In genomic region chr4:55158957-55159356, GRCh38 we compare ENCODE assay signal across 14 cellular contexts. TPM values are rescaled to one million over a fixed set of nuclear protein-coding genes. Genes with fewer than 3 reads are reported as not detected.
A peak's percentile ranks its signal among the peaks of the same experiment; 100 is the strongest.
DNase-seq lines count a peak whose midpoint lies in the region; ATAC-seq and TF ChIP-seq lines count a peak whose summit lies in the region.
"Had no signal": no experiment of that assay in that cellular context is flagged by ENCODE, and none has a peak within 500 bp of the region (broad histone marks: within the 10 kb centered on the region; RNA-seq: fewer than 3 reads in every experiment).

No MANE protein-coding gene starts in this region.

- no peaks in the 10 kb centered on the region for H3K9me3 ChIP-seq in naive thymus-derived CD4-positive, alpha-beta T cell (ENCODE audit: control insufficient read depth in 2 of 3, low read length in 3 of 3)

- peak; percentile 28 for TF ChIP-seq CTCF in C4-2B (conservative IDR thresholded peaks at IDR 0.05)
- peak; percentile 38 for TF ChIP-seq CTCF in HFFc6 (IDR thresholded peaks at IDR 0.05)
- peak; percentile 23 for TF ChIP-seq CTCF in fibroblast of mammary gland (conservative IDR thresholded peaks at IDR 0.05; ENCODE audit: control insufficient read depth, insufficient read depth, low read depth, low read length)

- H3K4me1 ChIP-seq in naive thymus-derived CD4-positive, alpha-beta T cell (ENCODE audit: control insufficient read depth in 2 of 2, insufficient read depth in 2 of 2, low read length in 2 of 2), result no peaks in the 10 kb centered on the region

- no peaks in the 10 kb centered on the region for H3K36me3 ChIP-seq in naive thymus-derived CD4-positive, alpha-beta T cell (ENCODE audit: control insufficient read depth in 2 of 3, insufficient read depth in 3 of 3, low read length in 3 of 3)

- H3K27me3 ChIP-seq in naive thymus-derived CD4-positive, alpha-beta T cell (ENCODE audit: control insufficient read depth in 2 of 2, insufficient read depth in 2 of 2, low read length in 2 of 2), result peaks cover 0 to 3% of the 10 kb centered on the region in 2 donors

- no peaks in the 10 kb centered on the region for H3K4me1 Mint-ChIP-seq in HFFc6 (ENCODE audit: low read depth)
- H3K4me1 Mint-ChIP-seq in naive thymus-derived CD4-positive, alpha-beta T cell, result peaks cover 0 to 4% (median 0%) of the 10 kb centered on the region in 7 donors

- no peak for ATAC-seq in naive thymus-derived CD4-positive, alpha-beta T cell
- ATAC-seq in left ventricle myocardium superior, result no peak

- H3K27ac ChIP-seq in C4-2B, result no peak overlapping the region
- H3K27ac ChIP-seq in naive thymus-derived CD4-positive, alpha-beta T cell (ENCODE audit: low read depth, low read length), result no peak overlapping the region

- no peak for DNase-seq in HFFc6
- DNase-seq in RKO (ENCODE audit: low spot score), result peak; percentile 15
- DNase-seq in fibroblast of mammary gland (ENCODE audit: low read depth), result no peak
- DNase-seq in naive thymus-derived CD4-positive, alpha-beta T cell, result no peak
- no peak for DNase-seq in left ventricle myocardium superior
- no peak for DNase-seq in activated T-cell treated with anti-CD3 and anti-CD28 coated beads for 4 hours
- DNase-seq: Kasumi-1, MV-4-11, NCI-H1436, NCI-H2029 treated with DMSO at 0.1 percent for 48 hours, NCI-H510A treated with DMSO at 0.1 percent for 48 hours, OCI-M1 had no signal

- intact Hi-C loops in naive thymus-derived CD4-positive, alpha-beta T cell (cut with micrococcal nuclease), result no loop called here
- intact Hi-C loops in left ventricle myocardium superior (cut with micrococcal nuclease), result no loop called here

- no peak overlapping the region for H3K4me3 ChIP-seq in fibroblast of mammary gland (ENCODE audit: control insufficient read depth, low read depth, low read length)
- no peak overlapping the region for H3K4me3 ChIP-seq in naive thymus-derived CD4-positive, alpha-beta T cell (ENCODE audit: low read length)

- H3K4me3 Mint-ChIP-seq in HFFc6, result no peak overlapping the region
- H3K4me3 Mint-ChIP-seq in naive thymus-derived CD4-positive, alpha-beta T cell, result no peak overlapping the region

- peaks cover 12% of the 10 kb centered on the region for H3K27me3 Mint-ChIP-seq in HFFc6 (ENCODE audit: insufficient read depth)
- H3K27me3 Mint-ChIP-seq in naive thymus-derived CD4-positive, alpha-beta T cell, result peaks cover 25 to 53% (median 40%) of the 10 kb centered on the region in 5 donors

- H3K27ac Mint-ChIP-seq in HFFc6, result no peak overlapping the region
- no peak overlapping the region for H3K27ac Mint-ChIP-seq in naive thymus-derived CD4-positive, alpha-beta T cell

- CTCF ChIA-PET in naive thymus-derived CD4-positive, alpha-beta T cell (lab: Charles Lee), result no interaction called here

- POLR2A ChIA-PET in naive thymus-derived CD4-positive, alpha-beta T cell (lab: Charles Lee), result no interaction called here

- no peaks in the 10 kb centered on the region for H3K9me3 Mint-ChIP-seq in HFFc6
- peaks cover 0 to 4% (median under 1%) of the 10 kb centered on the region in 11 donors for H3K9me3 Mint-ChIP-seq in naive thymus-derived CD4-positive, alpha-beta T cell

- H3K36me3 Mint-ChIP-seq in HFFc6 (ENCODE audit: low read depth), result no peaks in the 10 kb centered on the region
- no peaks in the 10 kb centered on the region for H3K36me3 Mint-ChIP-seq in naive thymus-derived CD4-positive, alpha-beta T cell

RNA-seq across cellular contexts. Expression of gene KDR, which starts 33.6 kb away (rescaled TPM):
- total RNA-seq in HFFc6 (2021; fragmentation: NEBNext Ultra II Directional; extraction: Animal tissue kit (Norgen Biotek cat#: 25700)), result not detected
- not detected for total RNA-seq in naive thymus-derived CD4-positive, alpha-beta T cell
- not detected for polyA plus RNA-seq in naive thymus-derived CD4-positive, alpha-beta T cell
- 21.2 TPM for total RNA-seq in left ventricle myocardium superior
- polyA plus RNA-seq: BJ had no signal

Comparison
In these comparisons a context has a peak if more than half of its experiments do, and no peak if none do; other contexts are left out.
1. RNA of gene KDR, which starts 33.6 kb away (total RNA-seq): 21.2 TPM in left ventricle myocardium superior (single experiment); not detected in HFFc6 and not detected in naive thymus-derived CD4-positive, alpha-beta T cell; every median in the first group is over 10 times any median in the second.
2. Peak in every context shown above with its lines, with median percentiles within 50 percentile points of each other: CTCF ChIP-seq.